28 cellular contexts compared by ENCODE assay signal in genomic region chr5:109619661-109620060, GRCh38.
A peak's percentile ranks its signal among the peaks of the same experiment; 100 is the strongest.
DNase-seq lines count a peak whose midpoint lies in the region; ATAC-seq and TF ChIP-seq lines count a peak whose summit lies in the region.
"Had no signal": no experiment of that assay in that cellular context is flagged by ENCODE, and none has a peak within 500 bp of the region (broad histone marks: within the 10 kb centered on the region; RNA-seq: fewer than 3 reads in every experiment).

No MANE protein-coding gene starts in this region.

- peak; percentile 15 for ATAC-seq in left ventricle myocardium superior
- ATAC-seq in HG03442 (IDR thresholded peaks at IDR 0.05; ENCODE audit: unreplicated experiment), result no peak
- no peak for ATAC-seq in GM21737 (IDR thresholded peaks at IDR 0.05; ENCODE audit: unreplicated experiment)
- ATAC-seq: activated CD8-positive, alpha-beta memory T cell treated with anti-CD3 and anti-CD28 coated beads, Interleukin-2, amount 10 ng/mL, durations not matched to agents 7 days and 5 days; HepG2 had no signal

- no peak overlapping the region for H3K27ac ChIP-seq in right atrium auricular region
- H3K27ac ChIP-seq: BLaER1 treated with 17β-estradiol and CSF1 and Interleukin-3, amounts not matched to agents 10 nM and 100 nM; breast epithelium; Peyer's patch; stomach had no signal

- no peaks in the 10 kb centered on the region for H3K36me3 Mint-ChIP-seq in neural crest cell (ENCODE audit: low read depth)
- H3K36me3 Mint-ChIP-seq: activated CD8-positive, alpha-beta memory T cell treated with anti-CD3 and anti-CD28 coated beads, Interleukin-2, amount 10 ng/mL, durations not matched to agents 7 days and 5 days; memory B cell; type B pancreatic cell had no signal

- no peaks in the 10 kb centered on the region for H3K27me3 ChIP-seq in right atrium auricular region
- H3K27me3 ChIP-seq: BLaER1 treated with 17β-estradiol and CSF1 and Interleukin-3, amounts not matched to agents 10 nM and 100 nM; breast epithelium; Peyer's patch; stomach had no signal

- no peaks in the 10 kb centered on the region for H3K36me3 ChIP-seq in right atrium auricular region
- H3K36me3 ChIP-seq: BLaER1 treated with 17β-estradiol and CSF1 and Interleukin-3, amounts not matched to agents 10 nM and 100 nM; breast epithelium; Peyer's patch; stomach had no signal

- CTCF ChIA-PET in GM10248 (lab: Yijun Ruan, JAX), result interaction anchor here (1.0 to 1.3 kb wide), 3 partner anchors 10 to 34 kb away, joined by 3 to 5 read pairs (median 3); no protein-coding TSS in a partner anchor

- H3K4me1 Mint-ChIP-seq in neural crest cell, result peaks cover 18% of the 10 kb centered on the region
- H3K4me1 Mint-ChIP-seq: activated CD8-positive, alpha-beta memory T cell treated with anti-CD3 and anti-CD28 coated beads, Interleukin-2, amount 10 ng/mL, durations not matched to agents 7 days and 5 days; memory B cell had no signal

- no peak overlapping the region for H3K4me3 ChIP-seq in right atrium auricular region
- H3K4me3 ChIP-seq: BLaER1 treated with 17β-estradiol and CSF1 and Interleukin-3, amounts not matched to agents 10 nM and 100 nM; breast epithelium; Peyer's patch; smooth muscle cell; stomach had no signal

- POLR2A ChIA-PET in GM10248 (lab: Yijun Ruan, JAX), result no interaction called here

- peak overlapping the region; percentile 5 for H3K27ac Mint-ChIP-seq in neural crest cell (ENCODE audit: unreplicated experiment)
- H3K27ac Mint-ChIP-seq: activated CD8-positive, alpha-beta memory T cell treated with anti-CD3 and anti-CD28 coated beads, Interleukin-2, amount 10 ng/mL, durations not matched to agents 7 days and 5 days; memory B cell; type B pancreatic cell had no signal

- TF ChIP-seq CTCF in right atrium auricular region (IDR thresholded peaks at IDR 0.05) (no peak), neural crest cell (conservative IDR thresholded peaks at IDR 0.05) (no peak), GM10248 (IDR thresholded peaks at IDR 0.05; ENCODE audit: control extremely low read depth, extremely low read depth, low read depth, missing control alignments) (no peak)

- H3K27me3 Mint-ChIP-seq in neural crest cell (ENCODE audit: low read depth), result no peaks in the 10 kb centered on the region
- H3K27me3 Mint-ChIP-seq: activated CD8-positive, alpha-beta memory T cell treated with anti-CD3 and anti-CD28 coated beads, Interleukin-2, amount 10 ng/mL, durations not matched to agents 7 days and 5 days had no signal

- intact Hi-C loops in left ventricle myocardium superior (cut with micrococcal nuclease), result no loop called here

- H3K9me3 ChIP-seq in right atrium auricular region, result no peaks in the 10 kb centered on the region
- H3K9me3 ChIP-seq: BLaER1 treated with 17β-estradiol and CSF1 and Interleukin-3, amounts not matched to agents 10 nM and 100 nM; breast epithelium; Peyer's patch; stomach had no signal

- no peaks in the 10 kb centered on the region for H3K4me1 ChIP-seq in right atrium auricular region
- H3K4me1 ChIP-seq: BLaER1 treated with 17β-estradiol and CSF1 and Interleukin-3, amounts not matched to agents 10 nM and 100 nM; breast epithelium; Peyer's patch had no signal

- H3K9me3 Mint-ChIP-seq in neural crest cell, result peaks cover under 1% of the 10 kb centered on the region
- H3K9me3 Mint-ChIP-seq: memory B cell, type B pancreatic cell had no signal

- no peak for DNase-seq in left ventricle myocardium superior
- no peak for DNase-seq in right atrium auricular region (ENCODE audit: low spot score)
- peak; percentile 41 for DNase-seq in epidermal melanocyte (ENCODE audit: insufficient read length, low spot score)
- DNase-seq in neural crest cell (ENCODE audit: low read depth, low spot score), result no peak
- DNase-seq in GM10248 (ENCODE audit: extremely low spot score), result no peak
- DNase-seq in HPDE6-E6E7 (ENCODE audit: extremely low spot score), result no peak
- DNase-seq: activated CD4-positive, CD25-positive, alpha-beta regulatory T cell; activated CD8-positive, alpha-beta memory T cell treated with anti-CD3 and anti-CD28 coated beads, Interleukin-2, amount 10 ng/mL, durations not matched to agents 7 days and 5 days; activated naive CD4-positive, alpha-beta T cell treated with Interleukin-2 at 50 U/mL for 16 hours; DMS79 treated with DMSO at 0.1 percent for 48 hours; effector CD8-positive, alpha-beta T cell; Kasumi-1; left cardiac atrium; NCI-H1694 treated with DMSO at 0.1 percent for 48 hours; NCI-H524 treated with DMSO at 0.1 percent for 48 hours; occipital lobe; Peyer's patch; stimulated activated CD4-positive, alpha-beta T cell treated with anti-CD3 and anti-CD28 coated beads, Interleukin-2, amount 100 ng/mL, for 24 hours; stomach; SW 1271 had no signal

- no peak overlapping the region for H3K4me3 Mint-ChIP-seq in neural crest cell
- H3K4me3 Mint-ChIP-seq: activated CD8-positive, alpha-beta memory T cell treated with anti-CD3 and anti-CD28 coated beads, Interleukin-2, amount 10 ng/mL, durations not matched to agents 7 days and 5 days; memory B cell; type B pancreatic cell had no signal
